1 cellular context compared by ENCODE assay signal in the genomic region with DNA sequence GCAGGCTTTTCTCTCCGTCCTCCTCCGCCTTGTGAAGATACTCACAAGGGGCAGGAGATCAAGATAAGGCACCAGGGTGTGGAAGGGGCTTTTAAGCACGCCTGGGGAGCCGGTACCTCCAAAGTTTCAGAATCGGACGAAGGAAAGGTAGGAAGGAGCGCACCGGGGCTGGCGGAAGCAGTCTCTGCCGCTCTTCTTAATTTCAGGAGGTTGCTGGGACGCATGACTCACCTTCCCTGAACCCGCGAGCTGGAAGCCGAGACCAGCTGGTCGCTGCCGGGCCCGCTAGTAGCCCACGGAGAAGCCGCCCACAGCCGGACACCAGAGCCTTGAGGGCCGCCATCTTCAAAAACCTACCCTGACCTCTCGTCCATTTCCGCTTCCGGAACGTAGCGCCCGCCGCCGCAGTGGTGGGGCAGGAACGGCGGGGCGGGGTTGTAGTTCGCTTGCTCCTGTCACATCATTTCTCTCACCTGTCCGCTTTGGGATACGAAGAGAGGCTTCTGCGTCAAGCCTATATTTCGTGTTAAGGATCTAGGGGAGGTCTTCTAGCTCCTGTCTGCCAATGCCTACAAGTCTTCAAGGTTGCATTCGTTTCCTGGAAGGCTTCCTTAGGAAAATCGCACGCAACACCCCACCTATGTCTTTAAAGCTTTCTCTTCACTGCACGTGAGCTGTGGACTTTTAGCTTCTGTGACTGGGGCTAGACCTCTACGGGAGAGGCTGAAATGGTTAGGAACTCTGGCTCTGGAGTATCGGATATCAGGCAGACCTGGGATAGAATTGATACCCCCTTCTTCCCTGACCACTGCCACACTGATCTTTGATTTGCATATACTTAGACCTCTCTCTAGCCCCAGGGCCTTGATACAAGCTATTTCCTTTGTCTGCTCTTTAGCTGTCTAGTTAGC.
TF ChIP-seq lines count a peak whose summit lies in the region.

A gene (minus strand): TSS at position 355 of the 911 bp plus-strand sequence. CDS start 12 bp downstream, at position 343.

TF ChIP-seq in HepG2, 621 proteins besides CTCF, POLR2A, EP300 and RAD21 (continued from another document and continues in another):
- TF ChIP-seq, protein P1, sequence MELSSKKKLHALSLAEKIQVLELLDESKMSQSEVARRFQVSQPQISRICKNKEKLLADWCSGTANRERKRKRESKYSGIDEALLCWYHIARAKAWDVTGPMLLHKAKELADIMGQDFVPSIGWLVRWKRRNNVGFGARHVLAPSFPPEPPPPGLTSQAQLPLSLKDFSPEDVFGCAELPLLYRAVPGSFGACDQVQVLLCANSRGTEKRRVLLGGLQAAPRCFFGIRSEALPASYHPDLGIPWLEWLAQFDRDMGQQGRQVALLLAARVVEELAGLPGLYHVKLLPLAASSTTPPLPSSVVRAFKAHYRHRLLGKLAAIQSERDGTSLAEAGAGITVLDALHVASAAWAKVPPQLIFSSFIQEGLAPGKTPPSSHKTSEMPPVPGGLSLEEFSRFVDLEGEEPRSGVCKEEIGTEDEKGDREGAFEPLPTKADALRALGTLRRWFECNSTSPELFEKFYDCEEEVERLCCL (CRISPR knock-in tag; IDR thresholded peaks at IDR 0.05; ENCODE audit: borderline replicate concordance), result 0 out of 2 replicates have a peak, but pooled peaks have one; percentile 24
- no peak for TF ChIP-seq SRSF9 (IDR thresholded peaks at IDR 0.05; ENCODE audit: borderline replicate concordance, insufficient read depth, low read depth, low read length, poor library complexity, severe bottlenecking)
- 0 out of 2 replicates have a peak, but pooled peaks have one; percentile 14 for TF ChIP-seq ZNF7 (CRISPR knock-in tag; IDR thresholded peaks at IDR 0.05)
- peak; percentile 60; the same call in 1 of the 2 replicates for TF ChIP-seq RFXANK (CRISPR knock-in tag; IDR thresholded peaks at IDR 0.05)
- no peak for TF ChIP-seq ZSCAN30 (CRISPR knock-in tag; IDR thresholded peaks at IDR 0.05)
- no peak for TF ChIP-seq ZNF3 (CRISPR knock-in tag; IDR thresholded peaks at IDR 0.05)
- TF ChIP-seq, protein P2, sequence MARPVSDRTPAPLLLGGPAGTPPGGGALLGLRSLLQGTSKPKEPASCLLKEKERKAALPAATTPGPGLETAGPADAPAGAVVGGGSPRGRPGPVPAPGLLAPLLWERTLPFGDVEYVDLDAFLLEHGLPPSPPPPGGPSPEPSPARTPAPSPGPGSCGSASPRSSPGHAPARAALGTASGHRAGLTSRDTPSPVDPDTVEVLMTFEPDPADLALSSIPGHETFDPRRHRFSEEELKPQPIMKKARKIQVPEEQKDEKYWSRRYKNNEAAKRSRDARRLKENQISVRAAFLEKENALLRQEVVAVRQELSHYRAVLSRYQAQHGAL (CRISPR knock-in tag; IDR thresholded peaks at IDR 0.05; ENCODE audit: not compliant biosample characterization), result no peak
- TF ChIP-seq, protein P3, sequence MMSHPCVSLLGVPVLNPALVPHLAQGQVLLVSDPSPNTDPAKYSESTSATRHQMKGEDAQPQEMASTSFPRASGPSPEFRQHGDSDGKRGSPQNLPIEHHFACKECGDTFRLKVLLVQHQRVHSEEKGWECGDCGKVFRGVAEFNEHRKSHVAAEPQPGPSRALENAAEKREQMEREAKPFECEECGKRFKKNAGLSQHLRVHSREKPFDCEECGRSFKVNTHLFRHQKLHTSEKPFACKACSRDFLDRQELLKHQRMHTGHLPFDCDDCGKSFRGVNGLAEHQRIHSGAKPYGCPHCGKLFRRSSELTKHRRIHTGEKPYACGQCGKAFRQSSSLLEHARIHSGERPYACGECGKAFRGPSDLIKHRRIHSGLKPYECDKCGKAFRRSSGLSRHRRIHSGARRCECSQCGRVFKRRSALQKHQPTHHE (CRISPR knock-in tag; IDR thresholded peaks at IDR 0.05; ENCODE audit: borderline replicate concordance), result peak; percentile 45; the same call in 1 of the 2 replicates
- no peak for TF ChIP-seq ZNF441 (CRISPR knock-in tag; IDR thresholded peaks at IDR 0.05; ENCODE audit: borderline replicate concordance)
- no peak for TF ChIP-seq ZNF292 (CRISPR knock-in tag; IDR thresholded peaks at IDR 0.05; ENCODE audit: borderline replicate concordance, low read depth)
- TF ChIP-seq ZNF446 (CRISPR knock-in tag; IDR thresholded peaks at IDR 0.05), result no peak
- TF ChIP-seq, protein P4, sequence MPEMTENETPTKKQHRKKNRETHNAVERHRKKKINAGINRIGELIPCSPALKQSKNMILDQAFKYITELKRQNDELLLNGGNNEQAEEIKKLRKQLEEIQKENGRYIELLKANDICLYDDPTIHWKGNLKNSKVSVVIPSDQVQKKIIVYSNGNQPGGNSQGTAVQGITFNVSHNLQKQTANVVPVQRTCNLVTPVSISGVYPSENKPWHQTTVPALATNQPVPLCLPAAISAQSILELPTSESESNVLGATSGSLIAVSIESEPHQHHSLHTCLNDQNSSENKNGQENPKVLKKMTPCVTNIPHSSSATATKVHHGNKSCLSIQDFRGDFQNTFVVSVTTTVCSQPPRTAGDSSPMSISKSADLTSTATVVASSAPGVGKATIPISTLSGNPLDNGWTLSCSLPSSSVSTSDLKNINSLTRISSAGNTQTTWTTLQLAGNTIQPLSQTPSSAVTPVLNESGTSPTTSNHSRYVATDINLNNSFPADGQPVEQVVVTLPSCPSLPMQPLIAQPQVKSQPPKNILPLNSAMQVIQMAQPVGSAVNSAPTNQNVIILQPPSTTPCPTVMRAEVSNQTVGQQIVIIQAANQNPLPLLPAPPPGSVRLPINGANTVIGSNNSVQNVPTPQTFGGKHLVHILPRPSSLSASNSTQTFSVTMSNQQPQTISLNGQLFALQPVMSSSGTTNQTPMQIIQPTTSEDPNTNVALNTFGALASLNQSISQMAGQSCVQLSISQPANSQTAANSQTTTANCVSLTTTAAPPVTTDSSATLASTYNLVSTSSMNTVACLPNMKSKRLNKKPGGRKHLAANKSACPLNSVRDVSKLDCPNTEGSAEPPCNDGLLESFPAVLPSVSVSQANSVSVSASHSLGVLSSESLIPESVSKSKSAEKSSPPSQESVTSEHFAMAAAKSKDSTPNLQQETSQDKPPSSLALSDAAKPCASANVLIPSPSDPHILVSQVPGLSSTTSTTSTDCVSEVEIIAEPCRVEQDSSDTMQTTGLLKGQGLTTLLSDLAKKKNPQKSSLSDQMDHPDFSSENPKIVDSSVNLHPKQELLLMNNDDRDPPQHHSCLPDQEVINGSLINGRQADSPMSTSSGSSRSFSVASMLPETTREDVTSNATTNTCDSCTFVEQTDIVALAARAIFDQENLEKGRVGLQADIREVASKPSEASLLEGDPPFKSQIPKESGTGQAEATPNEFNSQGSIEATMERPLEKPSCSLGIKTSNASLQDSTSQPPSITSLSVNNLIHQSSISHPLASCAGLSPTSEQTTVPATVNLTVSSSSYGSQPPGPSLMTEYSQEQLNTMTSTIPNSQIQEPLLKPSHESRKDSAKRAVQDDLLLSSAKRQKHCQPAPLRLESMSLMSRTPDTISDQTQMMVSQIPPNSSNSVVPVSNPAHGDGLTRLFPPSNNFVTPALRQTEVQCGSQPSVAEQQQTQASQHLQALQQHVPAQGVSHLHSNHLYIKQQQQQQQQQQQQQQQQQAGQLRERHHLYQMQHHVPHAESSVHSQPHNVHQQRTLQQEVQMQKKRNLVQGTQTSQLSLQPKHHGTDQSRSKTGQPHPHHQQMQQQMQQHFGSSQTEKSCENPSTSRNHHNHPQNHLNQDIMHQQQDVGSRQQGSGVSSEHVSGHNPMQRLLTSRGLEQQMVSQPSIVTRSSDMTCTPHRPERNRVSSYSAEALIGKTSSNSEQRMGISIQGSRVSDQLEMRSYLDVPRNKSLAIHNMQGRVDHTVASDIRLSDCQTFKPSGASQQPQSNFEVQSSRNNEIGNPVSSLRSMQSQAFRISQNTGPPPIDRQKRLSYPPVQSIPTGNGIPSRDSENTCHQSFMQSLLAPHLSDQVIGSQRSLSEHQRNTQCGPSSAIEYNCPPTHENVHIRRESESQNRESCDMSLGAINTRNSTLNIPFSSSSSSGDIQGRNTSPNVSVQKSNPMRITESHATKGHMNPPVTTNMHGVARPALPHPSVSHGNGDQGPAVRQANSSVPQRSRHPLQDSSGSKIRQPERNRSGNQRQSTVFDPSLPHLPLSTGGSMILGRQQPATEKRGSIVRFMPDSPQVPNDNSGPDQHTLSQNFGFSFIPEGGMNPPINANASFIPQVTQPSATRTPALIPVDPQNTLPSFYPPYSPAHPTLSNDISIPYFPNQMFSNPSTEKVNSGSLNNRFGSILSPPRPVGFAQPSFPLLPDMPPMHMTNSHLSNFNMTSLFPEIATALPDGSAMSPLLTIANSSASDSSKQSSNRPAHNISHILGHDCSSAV (CRISPR knock-in tag; IDR thresholded peaks at IDR 0.05; ENCODE audit: borderline replicate concordance), result peak; percentile 74; the same call in 1 of the 2 replicates
- TF ChIP-seq SATB2 (CRISPR knock-in tag; IDR thresholded peaks at IDR 0.05), result no peak
- TF ChIP-seq, protein P5, sequence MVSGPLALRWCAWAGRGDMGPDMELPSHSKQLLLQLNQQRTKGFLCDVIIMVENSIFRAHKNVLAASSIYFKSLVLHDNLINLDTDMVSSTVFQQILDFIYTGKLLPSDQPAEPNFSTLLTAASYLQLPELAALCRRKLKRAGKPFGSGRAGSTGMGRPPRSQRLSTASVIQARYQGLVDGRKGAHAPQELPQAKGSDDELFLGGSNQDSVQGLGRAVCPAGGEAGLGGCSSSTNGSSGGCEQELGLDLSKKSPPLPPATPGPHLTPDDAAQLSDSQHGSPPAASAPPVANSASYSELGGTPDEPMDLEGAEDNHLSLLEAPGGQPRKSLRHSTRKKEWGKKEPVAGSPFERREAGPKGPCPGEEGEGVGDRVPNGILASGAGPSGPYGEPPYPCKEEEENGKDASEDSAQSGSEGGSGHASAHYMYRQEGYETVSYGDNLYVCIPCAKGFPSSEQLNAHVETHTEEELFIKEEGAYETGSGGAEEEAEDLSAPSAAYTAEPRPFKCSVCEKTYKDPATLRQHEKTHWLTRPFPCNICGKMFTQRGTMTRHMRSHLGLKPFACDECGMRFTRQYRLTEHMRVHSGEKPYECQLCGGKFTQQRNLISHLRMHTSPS (CRISPR knock-in tag; IDR thresholded peaks at IDR 0.05; ENCODE audit: low read depth), result no peak
- no peak for TF ChIP-seq DPF2 (CRISPR knock-in tag; IDR thresholded peaks at IDR 0.05; ENCODE audit: borderline replicate concordance, low read depth)
- no peak for TF ChIP-seq SALL2 (CRISPR knock-in tag; IDR thresholded peaks at IDR 0.05)
- TF ChIP-seq SRSF1 (optimal IDR thresholded peaks at IDR 0.05; ENCODE audit: low read depth, low read length), result no peak
- peak; percentile 65; the same call in 1 of the 2 replicates for TF ChIP-seq BORCS8-MEF2B (CRISPR knock-in tag; IDR thresholded peaks at IDR 0.05)
- TF ChIP-seq ZNF879 (CRISPR knock-in tag; IDR thresholded peaks at IDR 0.05), result no peak
- TF ChIP-seq, protein P6, sequence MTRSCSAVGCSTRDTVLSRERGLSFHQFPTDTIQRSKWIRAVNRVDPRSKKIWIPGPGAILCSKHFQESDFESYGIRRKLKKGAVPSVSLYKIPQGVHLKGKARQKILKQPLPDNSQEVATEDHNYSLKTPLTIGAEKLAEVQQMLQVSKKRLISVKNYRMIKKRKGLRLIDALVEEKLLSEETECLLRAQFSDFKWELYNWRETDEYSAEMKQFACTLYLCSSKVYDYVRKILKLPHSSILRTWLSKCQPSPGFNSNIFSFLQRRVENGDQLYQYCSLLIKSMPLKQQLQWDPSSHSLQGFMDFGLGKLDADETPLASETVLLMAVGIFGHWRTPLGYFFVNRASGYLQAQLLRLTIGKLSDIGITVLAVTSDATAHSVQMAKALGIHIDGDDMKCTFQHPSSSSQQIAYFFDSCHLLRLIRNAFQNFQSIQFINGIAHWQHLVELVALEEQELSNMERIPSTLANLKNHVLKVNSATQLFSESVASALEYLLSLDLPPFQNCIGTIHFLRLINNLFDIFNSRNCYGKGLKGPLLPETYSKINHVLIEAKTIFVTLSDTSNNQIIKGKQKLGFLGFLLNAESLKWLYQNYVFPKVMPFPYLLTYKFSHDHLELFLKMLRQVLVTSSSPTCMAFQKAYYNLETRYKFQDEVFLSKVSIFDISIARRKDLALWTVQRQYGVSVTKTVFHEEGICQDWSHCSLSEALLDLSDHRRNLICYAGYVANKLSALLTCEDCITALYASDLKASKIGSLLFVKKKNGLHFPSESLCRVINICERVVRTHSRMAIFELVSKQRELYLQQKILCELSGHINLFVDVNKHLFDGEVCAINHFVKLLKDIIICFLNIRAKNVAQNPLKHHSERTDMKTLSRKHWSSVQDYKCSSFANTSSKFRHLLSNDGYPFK (CRISPR knock-in tag; IDR thresholded peaks at IDR 0.05; ENCODE audit: borderline replicate concordance), result peak; percentile 96
- no peak for TF ChIP-seq TBP (CRISPR knock-in tag; IDR thresholded peaks at IDR 0.05)
- no peak for TF ChIP-seq ZNF589 (CRISPR knock-in tag; conservative IDR thresholded peaks at IDR 0.05)
- no peak for TF ChIP-seq ZNF335 (CRISPR knock-in tag; IDR thresholded peaks at IDR 0.05)
- 0 out of 2 replicates have a peak, but pooled peaks have one; percentile 28 for TF ChIP-seq ZFYVE20 (CRISPR knock-in tag; IDR thresholded peaks at IDR 0.05; ENCODE audit: borderline replicate concordance, low read depth)
- TF ChIP-seq, protein P7, sequence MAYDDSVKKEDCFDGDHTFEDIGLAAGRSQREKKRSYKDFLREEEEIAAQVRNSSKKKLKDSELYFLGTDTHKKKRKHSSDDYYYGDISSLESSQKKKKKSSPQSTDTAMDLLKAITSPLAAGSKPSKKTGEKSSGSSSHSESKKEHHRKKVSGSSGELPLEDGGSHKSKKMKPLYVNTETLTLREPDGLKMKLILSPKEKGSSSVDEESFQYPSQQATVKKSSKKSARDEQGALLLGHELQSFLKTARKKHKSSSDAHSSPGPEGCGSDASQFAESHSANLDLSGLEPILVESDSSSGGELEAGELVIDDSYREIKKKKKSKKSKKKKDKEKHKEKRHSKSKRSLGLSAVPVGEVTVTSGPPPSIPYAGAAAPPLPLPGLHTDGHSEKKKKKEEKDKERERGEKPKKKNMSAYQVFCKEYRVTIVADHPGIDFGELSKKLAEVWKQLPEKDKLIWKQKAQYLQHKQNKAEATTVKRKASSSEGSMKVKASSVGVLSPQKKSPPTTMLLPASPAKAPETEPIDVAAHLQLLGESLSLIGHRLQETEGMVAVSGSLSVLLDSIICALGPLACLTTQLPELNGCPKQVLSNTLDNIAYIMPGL (CRISPR knock-in tag; IDR thresholded peaks at IDR 0.05; ENCODE audit: borderline replicate concordance in 1 of 2, low read depth in 1 of 2), result peak; percentile 64 to 72
- no peak; the same call in 1 of the 2 replicates for TF ChIP-seq SNAI1 (CRISPR knock-in tag; IDR thresholded peaks at IDR 0.05; ENCODE audit: borderline replicate concordance)
- TF ChIP-seq, protein P8, sequence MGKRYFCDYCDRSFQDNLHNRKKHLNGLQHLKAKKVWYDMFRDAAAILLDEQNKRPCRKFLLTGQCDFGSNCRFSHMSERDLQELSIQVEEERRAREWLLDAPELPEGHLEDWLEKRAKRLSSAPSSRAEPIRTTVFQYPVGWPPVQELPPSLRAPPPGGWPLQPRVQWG (CRISPR knock-in tag; IDR thresholded peaks at IDR 0.05; ENCODE audit: borderline replicate concordance, low read depth), result no peak
- TF ChIP-seq ZNF543 (CRISPR knock-in tag; IDR thresholded peaks at IDR 0.05), result peak; percentile 79; the same call in 1 of the 2 replicates
- TF ChIP-seq NCOA2 (CRISPR knock-in tag; IDR thresholded peaks at IDR 0.05), result peak; percentile 37; the same call in 1 of the 2 replicates
- TF ChIP-seq CCAR2 (optimal IDR thresholded peaks at IDR 0.05; ENCODE audit: low read depth, low read length), result no peak
- TF ChIP-seq TAF15 (IDR thresholded peaks at IDR 0.05; ENCODE audit: low read depth, low read length, poor library complexity, severe bottlenecking), result no peak
